In the genomic region with DNA sequence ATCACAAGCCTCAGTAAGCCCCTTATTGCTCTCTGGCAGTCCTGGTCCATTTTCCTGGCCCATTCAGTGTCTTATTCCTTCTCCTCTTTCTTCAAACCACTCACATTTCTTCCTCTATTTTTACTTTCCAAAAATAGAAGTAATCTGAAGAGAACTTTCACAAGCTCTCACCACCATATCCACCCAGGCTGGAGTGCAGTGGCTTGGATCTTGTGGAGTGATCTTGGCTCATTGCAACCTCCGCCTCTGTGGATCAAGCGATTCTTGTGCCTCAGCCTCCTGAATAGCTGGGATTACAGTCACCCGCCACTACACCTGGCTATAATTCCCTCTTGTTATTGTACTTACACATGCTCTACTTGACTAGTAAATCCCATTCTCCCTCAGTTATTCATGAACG, we compare ENCODE assay signal across 22 cellular contexts.
"Had no signal": no experiment of that assay in that cellular context is flagged by ENCODE, and none has a peak within 500 bp of the region (broad histone marks: within the 10 kb centered on the region; RNA-seq: fewer than 3 reads in every experiment).

No MANE protein-coding gene starts in this region.

- H3K27ac ChIP-seq: body of pancreas, epithelial cell of prostate, heart right ventricle, lower lobe of right lung, pancreas, right lobe of liver, testis, vagina, VCaP had no signal

- H3K36me3 ChIP-seq: lower lobe of right lung, pancreas, right lobe of liver, vagina had no signal

- ATAC-seq: activated CD8-positive, alpha-beta memory T cell treated with anti-CD3 and anti-CD28 coated beads, Interleukin-2, amount 10 ng/mL, durations not matched to agents 7 days and 5 days; body of pancreas; lower lobe of right lung; natural killer cell; pancreas; right lobe of liver; stimulated activated naive B cell treated with anti-CD40 and anti-IgM and Interleukin-4, amounts not matched to agents 10 μg/mL and 1 μg/mL and 100 μg/mL, for 72 hours had no signal

- H3K9me3 ChIP-seq: body of pancreas, heart right ventricle, lower lobe of right lung, pancreas, right lobe of liver, testis, vagina had no signal

- H3K27me3 ChIP-seq: body of pancreas, heart right ventricle, pancreas, right lobe of liver, testis, vagina had no signal

- H3K4me3 ChIP-seq: body of pancreas, heart right ventricle, lower lobe of right lung, pancreas, right lobe of liver, testis, vagina had no signal

- H3K4me3 Mint-ChIP-seq: activated CD4-positive, alpha-beta T cell treated with anti-CD3 and anti-CD28 coated beads, Interleukin-2, amount 10 ng/mL, durations not matched to agents 7 days and 5 days; activated CD8-positive, alpha-beta memory T cell treated with anti-CD3 and anti-CD28 coated beads, Interleukin-2, amount 10 ng/mL, durations not matched to agents 7 days and 5 days; activated CD8-positive, alpha-beta T cell treated with anti-CD3 and anti-CD28 coated beads for 36 hours; activated naive CD4-positive, alpha-beta T cell treated with anti-CD3 and anti-CD28 coated beads, Interleukin-2, amount 50 U/mL, for 24 hours; natural killer cell; stimulated activated naive B cell treated with anti-CD40 and anti-IgM and Interleukin-4, amounts not matched to agents 10 μg/mL and 1 μg/mL and 100 μg/mL, for 72 hours; type B pancreatic cell had no signal

- H3K36me3 Mint-ChIP-seq: natural killer cell had no signal

- DNase-seq: activated CD4-positive, alpha-beta T cell treated with anti-CD3 and anti-CD28 coated beads, Interleukin-2, amount 10 ng/mL, durations not matched to agents 7 days and 5 days; activated CD4-positive, CD25-positive, alpha-beta regulatory T cell treated with anti-CD3 and anti-CD28 coated beads, Interleukin-2, amount 50 U/mL, for 72 hours; activated CD8-positive, alpha-beta memory T cell treated with anti-CD3 and anti-CD28 coated beads, Interleukin-2, amount 10 ng/mL, durations not matched to agents 7 days and 5 days; activated gamma-delta T cell; activated T-cell treated with anti-CD3 and anti-CD28 coated beads for 4 hours; anterior cingulate cortex; body of pancreas; heart right ventricle; lower lobe of right lung; natural killer cell; pancreas; right lobe of liver; small intestine; stimulated activated CD4-positive, alpha-beta T cell treated with anti-CD3 and anti-CD28 coated beads, Interleukin-2, amount 100 ng/mL, for 24 hours; stimulated activated naive B cell treated with anti-CD40 and anti-IgM and Interleukin-4, amounts not matched to agents 10 μg/mL and 1 μg/mL and 100 μg/mL, for 72 hours; testis had no signal

- H3K27ac Mint-ChIP-seq: activated CD4-positive, alpha-beta T cell treated with anti-CD3 and anti-CD28 coated beads, Interleukin-2, amount 10 ng/mL, durations not matched to agents 7 days and 5 days; activated CD8-positive, alpha-beta memory T cell treated with anti-CD3 and anti-CD28 coated beads, Interleukin-2, amount 10 ng/mL, durations not matched to agents 7 days and 5 days; activated CD8-positive, alpha-beta T cell treated with anti-CD3 and anti-CD28 coated beads for 36 hours; activated naive CD4-positive, alpha-beta T cell treated with anti-CD3 and anti-CD28 coated beads, Interleukin-2, amount 50 U/mL, for 24 hours; stimulated activated naive B cell treated with anti-CD40 and anti-IgM and Interleukin-4, amounts not matched to agents 10 μg/mL and 1 μg/mL and 100 μg/mL, for 72 hours; type B pancreatic cell had no signal

- H3K4me1 ChIP-seq: pancreas, right lobe of liver had no signal

- H3K27me3 Mint-ChIP-seq: activated CD4-positive, alpha-beta T cell treated with anti-CD3 and anti-CD28 coated beads, Interleukin-2, amount 10 ng/mL, durations not matched to agents 7 days and 5 days; activated CD8-positive, alpha-beta memory T cell treated with anti-CD3 and anti-CD28 coated beads, Interleukin-2, amount 10 ng/mL, durations not matched to agents 7 days and 5 days; activated CD8-positive, alpha-beta T cell treated with anti-CD3 and anti-CD28 coated beads for 36 hours; activated naive CD4-positive, alpha-beta T cell treated with anti-CD3 and anti-CD28 coated beads, Interleukin-2, amount 50 U/mL, for 24 hours; stimulated activated naive B cell treated with anti-CD40 and anti-IgM and Interleukin-4, amounts not matched to agents 10 μg/mL and 1 μg/mL and 100 μg/mL, for 72 hours; type B pancreatic cell had no signal
